In the genomic region with DNA sequence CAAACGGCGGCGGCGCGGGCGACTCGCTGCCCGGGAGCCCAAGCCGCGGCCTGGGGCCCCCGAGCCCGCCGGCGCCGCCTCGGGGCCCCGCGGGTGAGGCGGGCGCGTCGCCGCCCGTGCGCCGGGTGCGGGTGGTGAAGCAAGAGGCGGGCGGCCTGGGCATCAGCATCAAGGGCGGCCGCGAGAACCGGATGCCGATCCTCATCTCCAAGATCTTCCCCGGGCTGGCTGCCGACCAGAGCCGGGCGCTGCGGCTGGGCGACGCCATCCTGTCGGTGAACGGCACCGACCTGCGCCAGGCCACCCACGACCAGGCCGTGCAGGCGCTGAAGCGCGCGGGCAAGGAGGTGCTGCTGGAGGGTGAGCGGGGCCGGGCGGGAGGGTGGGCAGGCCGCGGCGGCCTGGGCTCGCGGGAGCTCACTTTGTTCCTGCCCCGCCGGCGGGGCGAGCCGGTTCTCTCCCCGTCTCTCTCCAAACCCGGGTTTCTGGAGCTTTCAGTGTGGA, we compare ENCODE assay signal across 1 cellular context.
TF ChIP-seq lines count a peak whose summit lies in the region.

No MANE protein-coding gene starts in this region.

TF ChIP-seq in GM23338, 12 proteins besides CTCF, POLR2A, EP300 and RAD21 (continued from another document):
- TF ChIP-seq, protein P1, sequence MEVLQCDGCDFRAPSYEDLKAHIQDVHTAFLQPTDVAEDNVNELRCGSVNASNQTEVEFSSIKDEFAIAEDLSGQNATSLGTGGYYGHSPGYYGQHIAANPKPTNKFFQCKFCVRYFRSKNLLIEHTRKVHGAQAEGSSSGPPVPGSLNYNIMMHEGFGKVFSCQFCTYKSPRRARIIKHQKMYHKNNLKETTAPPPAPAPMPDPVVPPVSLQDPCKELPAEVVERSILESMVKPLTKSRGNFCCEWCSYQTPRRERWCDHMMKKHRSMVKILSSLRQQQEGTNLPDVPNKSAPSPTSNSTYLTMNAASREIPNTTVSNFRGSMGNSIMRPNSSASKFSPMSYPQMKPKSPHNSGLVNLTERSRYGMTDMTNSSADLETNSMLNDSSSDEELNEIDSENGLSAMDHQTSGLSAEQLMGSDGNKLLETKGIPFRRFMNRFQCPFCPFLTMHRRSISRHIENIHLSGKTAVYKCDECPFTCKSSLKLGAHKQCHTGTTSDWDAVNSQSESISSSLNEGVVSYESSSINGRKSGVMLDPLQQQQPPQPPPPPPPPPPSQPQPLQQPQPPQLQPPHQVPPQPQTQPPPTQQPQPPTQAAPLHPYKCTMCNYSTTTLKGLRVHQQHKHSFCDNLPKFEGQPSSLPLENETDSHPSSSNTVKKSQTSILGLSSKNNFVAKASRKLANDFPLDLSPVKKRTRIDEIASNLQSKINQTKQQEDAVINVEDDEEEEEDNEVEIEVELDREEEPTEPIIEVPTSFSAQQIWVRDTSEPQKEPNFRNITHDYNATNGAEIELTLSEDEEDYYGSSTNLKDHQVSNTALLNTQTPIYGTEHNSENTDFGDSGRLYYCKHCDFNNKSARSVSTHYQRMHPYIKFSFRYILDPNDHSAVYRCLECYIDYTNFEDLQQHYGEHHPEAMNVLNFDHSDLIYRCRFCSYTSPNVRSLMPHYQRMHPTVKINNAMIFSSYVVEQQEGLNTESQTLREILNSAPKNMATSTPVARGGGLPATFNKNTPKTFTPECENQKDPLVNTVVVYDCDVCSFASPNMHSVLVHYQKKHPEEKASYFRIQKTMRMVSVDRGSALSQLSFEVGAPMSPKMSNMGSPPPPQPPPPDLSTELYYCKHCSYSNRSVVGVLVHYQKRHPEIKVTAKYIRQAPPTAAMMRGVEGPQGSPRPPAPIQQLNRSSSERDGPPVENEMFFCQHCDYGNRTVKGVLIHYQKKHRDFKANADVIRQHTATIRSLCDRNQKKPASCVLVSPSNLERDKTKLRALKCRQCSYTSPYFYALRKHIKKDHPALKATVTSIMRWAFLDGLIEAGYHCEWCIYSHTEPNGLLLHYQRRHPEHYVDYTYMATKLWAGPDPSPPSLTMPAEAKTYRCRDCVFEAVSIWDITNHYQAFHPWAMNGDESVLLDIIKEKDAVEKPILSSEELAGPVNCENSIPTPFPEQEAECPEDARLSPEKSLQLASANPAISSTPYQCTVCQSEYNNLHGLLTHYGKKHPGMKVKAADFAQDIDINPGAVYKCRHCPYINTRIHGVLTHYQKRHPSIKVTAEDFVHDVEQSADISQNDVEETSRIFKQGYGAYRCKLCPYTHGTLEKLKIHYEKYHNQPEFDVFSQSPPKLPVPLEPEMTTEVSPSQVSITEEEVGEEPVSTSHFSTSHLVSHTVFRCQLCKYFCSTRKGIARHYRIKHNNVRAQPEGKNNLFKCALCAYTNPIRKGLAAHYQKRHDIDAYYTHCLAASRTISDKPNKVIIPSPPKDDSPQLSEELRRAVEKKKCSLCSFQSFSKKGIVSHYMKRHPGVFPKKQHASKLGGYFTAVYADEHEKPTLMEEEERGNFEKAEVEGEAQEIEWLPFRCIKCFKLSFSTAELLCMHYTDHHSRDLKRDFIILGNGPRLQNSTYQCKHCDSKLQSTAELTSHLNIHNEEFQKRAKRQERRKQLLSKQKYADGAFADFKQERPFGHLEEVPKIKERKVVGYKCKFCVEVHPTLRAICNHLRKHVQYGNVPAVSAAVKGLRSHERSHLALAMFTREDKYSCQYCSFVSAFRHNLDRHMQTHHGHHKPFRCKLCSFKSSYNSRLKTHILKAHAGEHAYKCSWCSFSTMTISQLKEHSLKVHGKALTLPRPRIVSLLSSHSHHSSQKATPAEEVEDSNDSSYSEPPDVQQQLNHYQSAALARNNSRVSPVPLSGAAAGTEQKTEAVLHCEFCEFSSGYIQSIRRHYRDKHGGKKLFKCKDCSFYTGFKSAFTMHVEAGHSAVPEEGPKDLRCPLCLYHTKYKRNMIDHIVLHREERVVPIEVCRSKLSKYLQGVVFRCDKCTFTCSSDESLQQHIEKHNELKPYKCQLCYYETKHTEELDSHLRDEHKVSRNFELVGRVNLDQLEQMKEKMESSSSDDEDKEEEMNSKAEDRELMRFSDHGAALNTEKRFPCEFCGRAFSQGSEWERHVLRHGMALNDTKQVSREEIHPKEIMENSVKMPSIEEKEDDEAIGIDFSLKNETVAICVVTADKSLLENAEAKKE (CRISPR knock-in tag; IDR thresholded peaks at IDR 0.05) = no peak
